In genomic region chr11:13007702-13008435, GRCh38 we compare ENCODE assay signal across 16 cellular contexts. TPM values are rescaled to one million over a fixed set of nuclear protein-coding genes. Genes with fewer than 3 reads are reported as not detected.
DNase-seq lines count a peak whose midpoint lies in the region; FAIRE-seq and TF ChIP-seq lines count a peak whose summit lies in the region.
"Had no signal": no experiment of that assay in that cellular context is flagged by ENCODE, and none has a peak within 500 bp of the region (broad histone marks: within the 10 kb centered on the region; RNA-seq: fewer than 3 reads in every experiment).

No MANE protein-coding gene starts in this region.

- DNase-seq in DMS79 treated with DMSO at 0.1 percent for 48 hours (lab: John Stamatoyannopoulos, UW) = peak; percentile 6
- DNase-seq in DMS79 (lab: John Stamatoyannopoulos, UW) = no peak
- no peak for DNase-seq in astrocyte (ENCODE audit: low read depth)
- DNase-seq in kidney glomerular epithelial cell (lab: John Stamatoyannopoulos, UW) = peak; percentile 69
- no peak for DNase-seq in NCI-H446 (lab: John Stamatoyannopoulos, UW)
- DNase-seq in substantia nigra (lab: John Stamatoyannopoulos, UW) = no peak
- DNase-seq in activated naive CD4-positive, alpha-beta T cell (lab: John Stamatoyannopoulos, UW) = no peak
- DNase-seq: activated CD8-positive, alpha-beta T cell treated with anti-CD3 and anti-CD28 coated beads, Interleukin-2, amount 10 ng/mL, durations not matched to agents 7 days and 5 days; activated naive CD4-positive, alpha-beta T cell treated with anti-CD3 and anti-CD28 coated beads for 36 hours; central memory CD4-positive, alpha-beta T cell; SHP77 treated with DMSO at 0.1 percent for 48 hours; stimulated activated CD4-positive, alpha-beta T cell treated with anti-CD3 and anti-CD28 coated beads, Interleukin-12 subunit alpha, Interleukin-12 subunit beta, amount 100 ng/mL, for 4 hours; thyroid gland had no signal

- no peak overlapping the region for H2AFZ ChIP-seq in astrocyte (ENCODE audit: low read depth, low read length)

- H3K27ac Mint-ChIP-seq in astrocyte (ENCODE audit: unreplicated experiment) = no peak overlapping the region
- H3K27ac Mint-ChIP-seq: activated CD8-positive, alpha-beta T cell treated with anti-CD3 and anti-CD28 coated beads, Interleukin-2, amount 10 ng/mL, durations not matched to agents 7 days and 5 days; activated naive CD4-positive, alpha-beta T cell treated with anti-CD3 and anti-CD28 coated beads for 36 hours had no signal

- peaks cover 6% of the 10 kb centered on the region for H3K9me3 Mint-ChIP-seq in astrocyte (ENCODE audit: unreplicated experiment)
- H3K9me3 Mint-ChIP-seq: activated naive CD4-positive, alpha-beta T cell treated with anti-CD3 and anti-CD28 coated beads for 36 hours had no signal

- H3K27ac ChIP-seq in astrocyte (ENCODE audit: low read depth, low read length) (no peak overlapping the region), skin epidermis (peak overlapping the region in 10 of 21 experiments; percentile 9 to 78 (median 67)), substantia nigra (ENCODE audit: low read depth, low read length, poor library complexity, severe bottlenecking) (no peak overlapping the region)
- H3K27ac ChIP-seq: 22Rv1, thyroid gland had no signal

- peaks cover 2% of the 10 kb centered on the region for H3K36me3 Mint-ChIP-seq in astrocyte (ENCODE audit: low read depth, unreplicated experiment)

- no peak for FAIRE-seq in astrocyte (lab: Jason Lieb, UNC)
- FAIRE-seq: D721Med had no signal

- H3K4me2 ChIP-seq in astrocyte (ENCODE audit: low read length) = peak overlapping the region; percentile 83

- H3K4me3 ChIP-seq in astrocyte (ENCODE audit: insufficient read depth, low read depth, low read length) = no peak overlapping the region
- H3K4me3 ChIP-seq in skin epidermis = peak overlapping the region in 6 of 7 experiments; percentile 32 to 58 (median 46)

- peaks cover 5% of the 10 kb centered on the region for H3K4me1 Mint-ChIP-seq in astrocyte (ENCODE audit: low read depth, unreplicated experiment)

- H4K20me1 ChIP-seq in astrocyte (ENCODE audit: insufficient read depth, low read length) = peaks cover 7% of the 10 kb centered on the region

- no peak for TF ChIP-seq CTCF in astrocyte (IDR thresholded peaks at IDR 0.05; ENCODE audit: insufficient read depth, low read depth, low read length)

- peaks cover 30% of the 10 kb centered on the region for H3K27me3 Mint-ChIP-seq in astrocyte (ENCODE audit: low read depth, unreplicated experiment)

- H3K27me3 ChIP-seq in astrocyte (ENCODE audit: insufficient read depth, low read length) = peaks cover 59% of the 10 kb centered on the region
- H3K27me3 ChIP-seq: thyroid gland had no signal

- H3K36me3 ChIP-seq in astrocyte (ENCODE audit: insufficient read depth, low read length) = no peaks in the 10 kb centered on the region
- H3K36me3 ChIP-seq: thyroid gland had no signal

- peaks cover 5% of the 10 kb centered on the region for H3K9me3 ChIP-seq in astrocyte (ENCODE audit: insufficient read depth, low read depth, low read length)
- H3K9me3 ChIP-seq: thyroid gland had no signal

- H3K4me1 ChIP-seq in astrocyte (ENCODE audit: insufficient read depth, low read length) = peaks cover 9% of the 10 kb centered on the region

- H3K79me2 ChIP-seq in astrocyte (ENCODE audit: insufficient read depth, low read length) = no peaks in the 10 kb centered on the region

- no peak overlapping the region for H3K9ac ChIP-seq in astrocyte (ENCODE audit: low read length)

- H3K4me3 Mint-ChIP-seq in astrocyte (ENCODE audit: unreplicated experiment) = peak overlapping the region; percentile 84
- H3K4me3 Mint-ChIP-seq: activated CD8-positive, alpha-beta T cell treated with anti-CD3 and anti-CD28 coated beads, Interleukin-2, amount 10 ng/mL, durations not matched to agents 7 days and 5 days had no signal

RNA-seq across cellular contexts. Expression of gene RASSF10, which starts 1.2 kb away (rescaled TPM):
- total RNA-seq in astrocyte = 1.2 and 2.0 TPM in 2 replicates
- total RNA-seq: activated CD8-positive, alpha-beta T cell treated with anti-CD3 and anti-CD28 coated beads, Interleukin-2, amount 10 ng/mL, durations not matched to agents 7 days and 5 days; activated naive CD4-positive, alpha-beta T cell treated with anti-CD3 and anti-CD28 coated beads for 36 hours had no signal

Comparison
In these comparisons a context has a peak if more than half of its experiments do, and no peak if none do; other contexts are left out.
1. DNase-seq: peak in DMS79 treated with DMSO at 0.1 percent for 48 hours (single experiment) and kidney glomerular epithelial cell (single experiment); none in DMS79 (single experiment), astrocyte (single experiment), NCI-H446 (0 of 2), substantia nigra (0 of 49) and activated naive CD4-positive, alpha-beta T cell (0 of 4).